In the genomic region with DNA sequence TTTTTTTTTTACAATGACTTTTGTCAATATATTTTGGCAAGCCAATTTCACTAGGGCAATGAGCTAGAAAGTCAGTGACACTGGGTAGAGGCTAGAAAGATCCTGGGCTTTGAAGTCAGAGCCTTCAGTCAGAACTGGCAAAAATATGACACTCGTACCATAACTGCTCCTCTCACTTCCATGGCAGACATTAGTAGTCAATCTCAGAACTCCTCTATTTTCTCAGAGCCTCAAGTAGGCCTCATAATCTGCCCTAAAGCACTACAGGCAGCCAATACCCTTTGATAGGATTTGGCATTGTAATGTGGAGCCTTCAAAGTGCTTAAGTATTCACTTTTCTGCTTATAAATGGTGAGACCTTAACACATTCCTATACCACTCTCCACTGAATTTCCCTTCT, we compare ENCODE assay signal across 8 cellular contexts.
"Had no signal": no experiment of that assay in that cellular context is flagged by ENCODE, and none has a peak within 500 bp of the region (broad histone marks: within the 10 kb centered on the region; RNA-seq: fewer than 3 reads in every experiment).

No MANE protein-coding gene starts in this region.

- H3K4me3 Mint-ChIP-seq: GM23338, HFFc6 had no signal

- H3K4me2 ChIP-seq: GM23338 had no signal

- H3K9me3 Mint-ChIP-seq: GM23338, HFFc6 had no signal

- H3K9me3 ChIP-seq: HAP-1 had no signal

- H3K4me3 ChIP-seq: GM23338, HAP-1 had no signal

- H3K36me3 ChIP-seq: HAP-1 had no signal

- H3K27ac Mint-ChIP-seq: GM23338, HFFc6 had no signal

- H2AFZ ChIP-seq: GM23338 had no signal

- H3K4me1 Mint-ChIP-seq: GM23338 had no signal

- DNase-seq: H7, HFFc6, IMR-90, KBM-7 had no signal

- ATAC-seq: GM23338, HCT116 had no signal

- FAIRE-seq: HTR-8/SVneo had no signal
